Comparison of ENCODE assay signal across 8 cellular contexts in genomic region chr12:66235626-66236281, GRCh38.
DNase-seq lines count a peak whose midpoint lies in the region; TF ChIP-seq lines count a peak whose summit lies in the region.

No MANE protein-coding gene starts in this region.

- no peak overlapping the region for H3K9ac ChIP-seq in iPS-18a (ENCODE audit: low read length)
- peak overlapping the region in 3 of 5 donors; percentile 29 to 69 (median 62) for H3K9ac ChIP-seq in subcutaneous abdominal adipose tissue (ENCODE audit: low read length in 5 of 5)

- H3K36me3 ChIP-seq in iPS-18a (ENCODE audit: control insufficient read depth, low read depth, low read length): no peaks in the 10 kb centered on the region
- H3K36me3 ChIP-seq in subcutaneous abdominal adipose tissue (ENCODE audit: control insufficient read depth in 5 of 5, insufficient read depth in 5 of 5, low read length in 5 of 5): peaks cover 0 to 4% (median 3%) of the 10 kb centered on the region in 5 donors

- no peaks in the 10 kb centered on the region for H3K9me3 ChIP-seq in iPS-18a (ENCODE audit: control insufficient read depth, low read depth, low read length)
- H3K9me3 ChIP-seq in subcutaneous abdominal adipose tissue (ENCODE audit: control insufficient read depth in 5 of 5, low read length in 5 of 5): no peaks in the 10 kb centered on the region

- peaks cover 3% of the 10 kb centered on the region for H3K4me1 ChIP-seq in iPS-18a (ENCODE audit: control insufficient read depth, low read depth, low read length)
- H3K4me1 ChIP-seq in subcutaneous abdominal adipose tissue (ENCODE audit: control insufficient read depth in 5 of 5, insufficient read depth in 5 of 5, low read length in 5 of 5): peaks cover 0 to 32% (median 16%) of the 10 kb centered on the region in 5 donors

- peaks cover 8% of the 10 kb centered on the region for H3K27me3 ChIP-seq in iPS-18a (ENCODE audit: control insufficient read depth, insufficient read depth, low read length)
- no peaks in the 10 kb centered on the region for H3K27me3 ChIP-seq in subcutaneous abdominal adipose tissue (ENCODE audit: control insufficient read depth in 5 of 5, insufficient read depth in 4 of 5, low read length in 5 of 5)

- H3K4me3 Mint-ChIP-seq in activated naive CD4-positive, alpha-beta T cell treated with anti-CD3 and anti-CD28 coated beads, Interleukin-2, amount 10 ng/mL, durations not matched to agents 7 days and 5 days: peak overlapping the region; percentile 33

- H3K4me3 ChIP-seq in WI38 (ENCODE audit: low read depth, low read length) (peak overlapping the region; percentile 59), iPS-18a (ENCODE audit: low read length) (peak overlapping the region; percentile 49), subcutaneous abdominal adipose tissue (ENCODE audit: low read depth in 1 of 5, low read length in 5 of 5) (peak overlapping the region; percentile 35 to 65 (median 57))

- TF ChIP-seq CTCF in WI38 (IDR thresholded peaks at IDR 0.05; ENCODE audit: low read depth, low read length): no peak

- no peaks in the 10 kb centered on the region for H3K36me3 Mint-ChIP-seq in activated naive CD4-positive, alpha-beta T cell treated with anti-CD3 and anti-CD28 coated beads, Interleukin-2, amount 10 ng/mL, durations not matched to agents 7 days and 5 days

- CTCF ChIA-PET in activated naive CD4-positive, alpha-beta T cell treated with anti-CD3 and anti-CD28 coated beads, Interleukin-2, amount 10 ng/mL, durations not matched to agents 7 days and 5 days (lab: Charles Lee): interaction anchor here (1.0 kb wide), 1 partner anchor 39 kb away, joined by 3 read pairs; no protein-coding TSS in a partner anchor

- H3K4me1 Mint-ChIP-seq in activated naive CD4-positive, alpha-beta T cell treated with anti-CD3 and anti-CD28 coated beads, Interleukin-2, amount 10 ng/mL, durations not matched to agents 7 days and 5 days: peaks cover 7% of the 10 kb centered on the region

- H3K27ac ChIP-seq in iPS-18a (ENCODE audit: low read length) (no peak overlapping the region), subcutaneous abdominal adipose tissue (ENCODE audit: low read depth, low read length) (peak overlapping the region; percentile 43)

- H3K27me3 Mint-ChIP-seq in activated naive CD4-positive, alpha-beta T cell treated with anti-CD3 and anti-CD28 coated beads, Interleukin-2, amount 10 ng/mL, durations not matched to agents 7 days and 5 days: peaks cover 40% of the 10 kb centered on the region

- no peaks in the 10 kb centered on the region for H3K9me3 Mint-ChIP-seq in activated naive CD4-positive, alpha-beta T cell treated with anti-CD3 and anti-CD28 coated beads, Interleukin-2, amount 10 ng/mL, durations not matched to agents 7 days and 5 days

- H3K27ac Mint-ChIP-seq in activated naive CD4-positive, alpha-beta T cell treated with anti-CD3 and anti-CD28 coated beads, Interleukin-2, amount 10 ng/mL, durations not matched to agents 7 days and 5 days: no peak overlapping the region

- DNase-seq in activated naive CD4-positive, alpha-beta T cell treated with anti-CD3 and anti-CD28 coated beads, Interleukin-2, amount 10 ng/mL, durations not matched to agents 7 days and 5 days: no peak
- no peak for DNase-seq in activated naive CD4-positive, alpha-beta T cell (lab: John Stamatoyannopoulos, UW)
- DNase-seq in SHP77 (lab: John Stamatoyannopoulos, UW) (no peak), pons (ENCODE audit: low spot score) (no peak)
- DNase-seq in activated CD4-positive, CD25-positive, alpha-beta regulatory T cell treated with anti-CD3 and anti-CD28 coated beads, Interleukin-2, amount 50 U/mL, for 72 hours: no peak
